9 cellular contexts compared by ENCODE assay signal in genomic region chr1:75908717-75909152, GRCh38. TPM values are rescaled to one million over a fixed set of nuclear protein-coding genes. Genes with fewer than 3 reads are reported as not detected.
DNase-seq lines count a peak whose midpoint lies in the region; ATAC-seq and TF ChIP-seq lines count a peak whose summit lies in the region.
"Had no signal": no experiment of that assay in that cellular context is flagged by ENCODE, and none has a peak within 500 bp of the region (broad histone marks: within the 10 kb centered on the region; RNA-seq: fewer than 3 reads in every experiment).

No MANE protein-coding gene starts in this region.

- no peak overlapping the region for H3K9ac ChIP-seq in Loucy (ENCODE audit: low read depth, low read length, poor library complexity, severe bottlenecking)

- DNase-seq in DMS114 treated with DMSO at 0.1 percent for 48 hours (lab: John Stamatoyannopoulos, UW; ENCODE audit: unreplicated experiment) (peak; percentile 78), T1000 (lab: John Stamatoyannopoulos, UW) (peak; percentile 50), kidney epithelial cell (ENCODE audit: low read depth) (peak; percentile 12), hepatic stellate cell (ENCODE audit: low spot score) (no peak), NCI-H187 treated with DMSO at 0.1 percent for 48 hours (lab: John Stamatoyannopoulos, UW) (no peak)

- H3K79me2 ChIP-seq in Loucy (ENCODE audit: insufficient read depth, low read length), result no peaks in the 10 kb centered on the region

- no peak overlapping the region for H2AFZ ChIP-seq in Loucy (ENCODE audit: low read length)

- H3K9me2 ChIP-seq in Loucy (replicated peaks; ENCODE audit: low read depth, low read length), result no peaks in the 10 kb centered on the region

- no peaks in the 10 kb centered on the region for H3K4me1 ChIP-seq in Loucy (ENCODE audit: insufficient read depth, low read length, poor library complexity, severe bottlenecking)

- H3K36me3 ChIP-seq in Loucy (ENCODE audit: insufficient read depth, low read length) (no peaks in the 10 kb centered on the region), kidney epithelial cell (ENCODE audit: control insufficient read depth, insufficient read depth, low read length) (no peaks in the 10 kb centered on the region)

- no peaks in the 10 kb centered on the region for H3K9me3 ChIP-seq in Loucy (ENCODE audit: insufficient read depth, low read depth, low read length)

- H3K4me3 ChIP-seq in Loucy (ENCODE audit: low read length, poor library complexity, severe bottlenecking), result no peak overlapping the region
- no peak overlapping the region for H3K4me3 ChIP-seq in kidney epithelial cell (ENCODE audit: low read depth, low read length)
- H3K4me3 ChIP-seq: mucosa of descending colon had no signal

- no peak overlapping the region for H3K4me2 ChIP-seq in Loucy (ENCODE audit: low read depth, low read length, poor library complexity, severe bottlenecking)

- peak; percentile 74 for ATAC-seq in GM21526 (IDR thresholded peaks at IDR 0.05; ENCODE audit: low FRiP score, unreplicated experiment)
- ATAC-seq in HG03571 (IDR thresholded peaks at IDR 0.05; ENCODE audit: unreplicated experiment), result no peak
- ATAC-seq: mucosa of descending colon had no signal

- H3F3A ChIP-seq in Loucy (ENCODE audit: low read depth), result no peaks in the 10 kb centered on the region

- no peaks in the 10 kb centered on the region for H4K20me1 ChIP-seq in Loucy (ENCODE audit: insufficient read depth, low read length, poor library complexity, severe bottlenecking)

- H3K27me3 ChIP-seq in Loucy (ENCODE audit: insufficient read depth, low read length, poor library complexity, severe bottlenecking), result no peaks in the 10 kb centered on the region
- no peaks in the 10 kb centered on the region for H3K27me3 ChIP-seq in kidney epithelial cell (ENCODE audit: control insufficient read depth, insufficient read depth, low read length)

- TF ChIP-seq CTCF in Loucy (conservative IDR thresholded peaks at IDR 0.05; ENCODE audit: low read length), result peak; percentile 53
- TF ChIP-seq CTCF in kidney epithelial cell (IDR thresholded peaks at IDR 0.05; ENCODE audit: insufficient read depth, low read length, poor library complexity, severe bottlenecking), result peak; percentile 50

RNA-seq across cellular contexts. Expression of gene ASB17, which starts 23.5 kb away (rescaled TPM):
- total RNA-seq in kidney epithelial cell, result not detected in 2 replicates
- total RNA-seq: mucosa of descending colon had no signal

Comparison
In these comparisons a context has a peak if more than half of its experiments do, and no peak if none do; other contexts are left out.
1. DNase-seq: peak in DMS114 treated with DMSO at 0.1 percent for 48 hours (single experiment), T1000 (single experiment) and kidney epithelial cell (single experiment); none in hepatic stellate cell (single experiment) and NCI-H187 treated with DMSO at 0.1 percent for 48 hours (single experiment).